In genomic region chr3:37465174-37465573, GRCh38 we compare ENCODE assay signal across 30 cellular contexts. TPM values are rescaled to one million over a fixed set of nuclear protein-coding genes. Genes with fewer than 3 reads are reported as not detected.
"Had no signal": no experiment of that assay in that cellular context is flagged by ENCODE, and none has a peak within 500 bp of the region (broad histone marks: within the 10 kb centered on the region; RNA-seq: fewer than 3 reads in every experiment).

No MANE protein-coding gene starts in this region.

- H3K36me3 Mint-ChIP-seq: activated CD8-positive, alpha-beta memory T cell treated with anti-CD3 and anti-CD28 coated beads, Interleukin-2, amount 10 ng/mL, durations not matched to agents 7 days and 5 days; activated naive CD8-positive, alpha-beta T cell had no signal

- H3K4me3 ChIP-seq: body of pancreas, cardiac muscle cell, colonic mucosa, esophagus muscularis mucosa, gastrocnemius medialis, heart left ventricle had no signal

- ATAC-seq: activated CD8-positive, alpha-beta memory T cell treated with anti-CD3 and anti-CD28 coated beads, Interleukin-2, amount 10 ng/mL, durations not matched to agents 7 days and 5 days; activated CD8-positive, alpha-beta T cell treated with anti-CD3 and anti-CD28 coated beads for 36 hours; body of pancreas; foreskin keratinocyte; gastrocnemius medialis; heart left ventricle; T-helper 17 cell had no signal

- H3K27ac ChIP-seq: body of pancreas, cardiac muscle cell, colonic mucosa, esophagus muscularis mucosa, foreskin keratinocyte, gastrocnemius medialis had no signal

- H3K27me3 ChIP-seq: body of pancreas, cardiac muscle cell, colonic mucosa, esophagus muscularis mucosa, gastrocnemius medialis, heart left ventricle had no signal

- H3K4me1 ChIP-seq: body of pancreas, colonic mucosa, foreskin keratinocyte had no signal

- H3K9me3 ChIP-seq: body of pancreas, colonic mucosa, gastrocnemius medialis had no signal

- H3K27ac Mint-ChIP-seq: activated CD8-positive, alpha-beta memory T cell treated with anti-CD3 and anti-CD28 coated beads, Interleukin-2, amount 10 ng/mL, durations not matched to agents 7 days and 5 days; activated CD8-positive, alpha-beta T cell treated with anti-CD3 and anti-CD28 coated beads for 36 hours; activated naive CD8-positive, alpha-beta T cell; activated T-helper 1 cell treated with anti-CD3 and anti-CD28 coated beads, Interleukin-12 subunit alpha, Interleukin-12 subunit beta, Interleukin-2, Interleukin-4 antibody, amounts not matched to agents 30 ng/mL and 10 ng/mL and 1 ng/mL, durations not matched to agents 14 hours and 24 hours and 36 hours; activated T-helper 2 cell treated with anti-CD3 and anti-CD28 coated beads, Interferon-gamma antibody, Interleukin-2, Interleukin-4, amounts not matched to agents 10 μg/mL and 5 μg/mL and 100 μg/mL, durations not matched to agents 14 hours and 24 hours and 36 hours; T-helper 17 cell had no signal

- H3K4me3 Mint-ChIP-seq: activated CD8-positive, alpha-beta memory T cell treated with anti-CD3 and anti-CD28 coated beads, Interleukin-2, amount 10 ng/mL, durations not matched to agents 7 days and 5 days; activated CD8-positive, alpha-beta T cell treated with anti-CD3 and anti-CD28 coated beads for 36 hours; activated naive CD8-positive, alpha-beta T cell; activated T-helper 1 cell treated with anti-CD3 and anti-CD28 coated beads, Interleukin-12 subunit alpha, Interleukin-12 subunit beta, Interleukin-2, Interleukin-4 antibody, amounts not matched to agents 30 ng/mL and 10 ng/mL and 1 ng/mL, durations not matched to agents 14 hours and 24 hours and 36 hours; T-helper 17 cell had no signal

- H3K4me1 Mint-ChIP-seq: activated CD8-positive, alpha-beta memory T cell treated with anti-CD3 and anti-CD28 coated beads, Interleukin-2, amount 10 ng/mL, durations not matched to agents 7 days and 5 days; T-helper 17 cell had no signal

- H3K36me3 ChIP-seq: cardiac muscle cell, colonic mucosa, esophagus muscularis mucosa, gastrocnemius medialis had no signal

- DNase-seq: activated CD4-positive, alpha-beta T cell treated with anti-CD3 and anti-CD28 coated beads for 48 hours; activated CD4-positive, alpha-beta T cell treated with anti-CD3 and anti-CD28 coated beads, Interleukin-2, amount 50 U/mL, for 1 hour; activated CD4-positive, alpha-beta T cell treated with anti-CD3 and anti-CD28 coated beads, Interleukin-2, amount 50 U/mL, for 48 hours; activated CD8-positive, alpha-beta memory T cell treated with anti-CD3 and anti-CD28 coated beads, Interleukin-2, amount 10 ng/mL, durations not matched to agents 7 days and 5 days; activated CD8-positive, alpha-beta memory T cell treated with anti-CD3 and anti-CD28 coated beads, Interleukin-2, amount 50 U/mL, for 4 hours; activated CD8-positive, alpha-beta T cell treated with anti-CD3 and anti-CD28 coated beads for 36 hours; activated gamma-delta T cell; activated naive CD4-positive, alpha-beta T cell; activated naive CD4-positive, alpha-beta T cell treated with anti-CD3 and anti-CD28 coated beads, Interleukin-2, amount 50 U/mL, for 16 hours; activated T-cell treated with anti-CD3 and anti-CD28 coated beads, Interleukin-2, amount 50 U/mL, for 1 hour; activated T-cell treated with anti-CD3 and anti-CD28 coated beads, Interleukin-2, amount 50 U/mL, for 48 hours; amygdala; aorta; body of pancreas; central memory CD4-positive, alpha-beta T cell; cerebellar nuclear complex; colonic mucosa; effector CD8-positive, alpha-beta T cell; erythroblast; foreskin keratinocyte; gastrocnemius medialis; glutamatergic neuron; heart left ventricle; T-helper 1 cell; T-helper 17 cell had no signal

RNA-seq across cellular contexts. Expression of gene ITGA9, which starts 13.2 kb away (rescaled TPM):
- total RNA-seq: activated CD8-positive, alpha-beta T cell treated with anti-CD3 and anti-CD28 coated beads for 36 hours had no signal
- polyA plus RNA-seq: foreskin keratinocyte had no signal
